Comparison of ENCODE assay signal across 1 cellular context in the genomic region with DNA sequence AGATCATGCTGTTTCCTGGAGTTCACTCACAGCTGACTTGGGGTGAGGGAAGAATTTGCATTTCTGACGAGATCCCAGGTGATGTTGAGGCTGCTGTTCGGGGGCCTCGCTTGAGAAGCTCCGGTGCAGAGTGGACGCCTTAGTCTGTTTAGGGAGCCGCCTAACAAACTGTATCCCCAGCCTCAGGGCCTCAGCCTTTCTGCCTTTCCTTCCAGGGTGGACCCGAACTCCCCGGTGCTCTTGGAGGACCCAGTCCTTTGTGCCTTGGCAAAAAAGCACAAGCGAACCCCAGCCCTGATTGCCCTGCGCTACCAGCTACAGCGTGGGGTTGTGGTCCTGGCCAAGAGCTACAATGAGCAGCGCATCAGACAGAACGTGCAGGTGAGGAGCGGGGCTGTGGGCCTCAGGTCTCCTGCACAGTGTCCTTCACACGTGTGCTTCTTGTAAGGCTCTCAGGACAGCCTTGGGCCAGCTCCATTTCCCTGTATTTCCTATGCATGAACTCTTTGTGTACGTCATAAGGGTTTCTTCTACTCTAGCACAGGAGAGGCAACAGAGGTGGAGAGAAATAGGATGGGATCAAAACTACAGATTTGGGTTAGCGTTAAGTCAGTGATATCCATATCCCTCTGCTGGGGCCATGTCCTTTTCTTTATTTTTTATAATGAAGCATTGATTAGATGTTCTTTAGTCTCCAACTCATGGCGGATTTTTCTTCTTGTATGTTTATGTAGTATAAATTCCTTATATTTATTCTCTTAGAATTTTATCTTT. TPM values are rescaled to one million over a fixed set of nuclear protein-coding genes. Genes with fewer than 3 reads are reported as not detected.
"Had no signal": no experiment of that assay in that cellular context is flagged by ENCODE, and none has a peak within 500 bp of the region (broad histone marks: within the 10 kb centered on the region; RNA-seq: fewer than 3 reads in every experiment).

No MANE protein-coding gene starts in this region.

RNA-seq across cellular contexts. Expression of a gene that starts 9.3 kb away (rescaled TPM):
- polyA plus RNA-seq: IgD-negative memory B cell had no signal

RNA-seq across cellular contexts. Expression of a gene that starts 31.1 kb away (rescaled TPM):
- polyA plus RNA-seq: IgD-negative memory B cell had no signal
